ENCODE assay signal across 10 cellular contexts in genomic region chr16:66811043-66811442, GRCh38. TPM values are rescaled to one million over a fixed set of nuclear protein-coding genes. Genes with fewer than 3 reads are reported as not detected.
"Had no signal": no experiment of that assay in that cellular context is flagged by ENCODE, and none has a peak within 500 bp of the region (broad histone marks: within the 10 kb centered on the region; RNA-seq: fewer than 3 reads in every experiment).

No MANE protein-coding gene starts in this region.

- H3K4me1 Mint-ChIP-seq: IgD-negative memory B cell had no signal

- H3K27ac ChIP-seq: GM23248, HL-60 had no signal

- H2AFZ ChIP-seq: GM23248 had no signal

- H3K4me1 ChIP-seq: HAP-1 had no signal

- H3K9ac ChIP-seq: GM23248 had no signal

- H3K9me3 ChIP-seq: HAP-1 had no signal

- FAIRE-seq: HepG2 had no signal

- H3K9me3 Mint-ChIP-seq: HFFc6, IgD-negative memory B cell had no signal

- DNase-seq: GM23248, GOT3, H7, HFFc6 had no signal

- H3K27ac Mint-ChIP-seq: HFFc6, IgD-negative memory B cell had no signal

- H3K4me3 ChIP-seq: GM23248, HAP-1 had no signal

- H3K27me3 Mint-ChIP-seq: IgD-negative memory B cell had no signal

- H3K4me3 Mint-ChIP-seq: HFFc6, IgD-negative memory B cell had no signal

RNA-seq across cellular contexts. Expression of gene TERB1, which starts 9.7 kb away (rescaled TPM):
- total RNA-seq: GM23248, H7, HepG2, HFFc6, HT1080 had no signal
- polyA plus RNA-seq: GM23248, HepG2, IgD-negative memory B cell had no signal

RNA-seq across cellular contexts. Expression of gene CA7, which starts 33.2 kb away (rescaled TPM):
- total RNA-seq: H4, HepG2, HFFc6, HT1080 had no signal
- polyA plus RNA-seq: GM23248, HepG2, IgD-negative memory B cell had no signal
